ENCODE assay signal across 1 cellular context in genomic region chr1:201013991-201014815, GRCh38.
TF ChIP-seq lines count a peak whose summit lies in the region.

No MANE protein-coding gene starts in this region.

TF ChIP-seq in IMR-90, 13 proteins besides CTCF, POLR2A, EP300 and RAD21 (continued from another document):
- TF ChIP-seq NFE2L2 (IDR thresholded peaks at IDR 0.05; ENCODE audit: low read depth, low read length) (no peak), RCOR1 (IDR thresholded peaks at IDR 0.05; ENCODE audit: insufficient replicate concordance, low read length) (no peak), CEBPB (IDR thresholded peaks at IDR 0.05; ENCODE audit: low read depth, low read length) (no peak), MAZ (IDR thresholded peaks at IDR 0.05; ENCODE audit: borderline replicate concordance, low read depth, low read length) (no peak), CHD1 (IDR thresholded peaks at IDR 0.05; ENCODE audit: low read depth, low read length) (no peak)
